8 cellular contexts compared by ENCODE assay signal in the genomic region with DNA sequence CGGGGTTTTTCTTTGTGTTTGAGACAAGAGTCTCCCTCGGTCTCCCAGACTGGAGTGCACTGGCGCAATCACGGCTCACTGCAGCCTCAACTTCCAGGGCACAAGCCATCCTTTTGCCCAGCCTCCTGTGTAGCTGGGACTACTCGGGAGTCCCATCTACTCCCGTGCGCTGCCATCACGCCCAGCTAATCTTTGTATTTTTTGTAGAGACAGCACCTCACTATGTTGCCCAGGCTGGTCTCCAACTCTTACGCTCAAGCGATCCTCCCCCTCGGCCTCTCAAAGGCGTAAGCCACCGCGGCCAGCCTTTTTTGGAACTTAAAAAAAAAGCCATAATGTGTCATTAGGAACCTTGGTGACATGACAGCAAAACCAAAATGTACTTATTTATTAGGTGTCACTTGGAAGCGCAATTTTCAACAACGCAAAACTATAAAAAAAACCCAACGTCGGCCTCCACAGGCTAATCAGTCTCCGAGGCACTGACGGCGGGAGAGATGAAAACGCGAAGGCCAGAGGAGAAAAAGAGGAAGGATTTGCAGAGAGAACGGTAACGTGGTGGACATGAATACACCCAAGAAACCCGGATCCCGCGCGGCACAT. TPM values are rescaled to one million over a fixed set of nuclear protein-coding genes. Genes with fewer than 3 reads are reported as not detected.
DNase-seq lines count a peak whose midpoint lies in the region; ATAC-seq and TF ChIP-seq lines count a peak whose summit lies in the region.

No MANE protein-coding gene starts in this region.

- H3K9me3 ChIP-seq in DND-41 (ENCODE audit: insufficient read depth, low read length, severe bottlenecking) (no peaks in the 10 kb centered on the region), hepatocyte (ENCODE audit: low read depth) (no peaks in the 10 kb centered on the region), sigmoid colon (no peaks in the 10 kb centered on the region)

- 43% methylated on average over 29 of the region's 29 CpGs for WGBS in hepatocyte (ENCODE audit: low lambda C conversion rate, missing lambda C conversion rate)
- 31 to 34% methylated on average over 29 of the region's 29 CpGs for WGBS in sigmoid colon, 2 donors

- peak overlapping the region; percentile 100 for H3K27ac Mint-ChIP-seq in activated naive CD8-positive, alpha-beta T cell treated with anti-CD3 and anti-CD28 coated beads, Interleukin-2, amount 10 ng/mL, durations not matched to agents 7 days and 5 days

- H3K27me3 ChIP-seq in DND-41 (ENCODE audit: insufficient read depth, low read length, poor library complexity) (no peaks in the 10 kb centered on the region), hepatocyte (no peaks in the 10 kb centered on the region), sigmoid colon (no peaks in the 10 kb centered on the region)

- H3K36me3 Mint-ChIP-seq in activated naive CD8-positive, alpha-beta T cell treated with anti-CD3 and anti-CD28 coated beads, Interleukin-2, amount 10 ng/mL, durations not matched to agents 7 days and 5 days = peaks cover 23% of the 10 kb centered on the region

- DNase-seq in DND-41 (peak; percentile 28), NCI-H69 (lab: John Stamatoyannopoulos, UW) (peak; percentile 55), hepatocyte (ENCODE audit: low spot score) (peak; percentile 18), sigmoid colon (peak; percentile 77), cerebellum (ENCODE audit: low spot score) (no peak), HEK293T (ENCODE audit: extremely low spot score) (no peak)
- DNase-seq in activated naive CD8-positive, alpha-beta T cell treated with anti-CD3 and anti-CD28 coated beads, Interleukin-2, amount 10 ng/mL, durations not matched to agents 7 days and 5 days = no peak

- H3K4me3 ChIP-seq in DND-41 (ENCODE audit: low read depth in 1 of 2, low read length in 2 of 2) = peak overlapping the region; percentile 36 to 64
- H3K4me3 ChIP-seq in hepatocyte = peak overlapping the region; percentile 57
- H3K4me3 ChIP-seq in sigmoid colon = peak overlapping the region; percentile 72 to 98 (median 87)

- H2AFZ ChIP-seq in DND-41 (ENCODE audit: low read depth, low read length) (peak overlapping the region; percentile 89), hepatocyte (peak overlapping the region; percentile 70)

- H3K9ac ChIP-seq in DND-41 (ENCODE audit: low read depth, low read length) = peak overlapping the region; percentile 92

- no peaks in the 10 kb centered on the region for H3K9me2 ChIP-seq in hepatocyte (replicated peaks; ENCODE audit: insufficient read depth)

- CTCF ChIA-PET in HEK293T (lab: Yijun Ruan, JAX) = no interaction called here

- H3K4me1 ChIP-seq in DND-41 (ENCODE audit: insufficient read depth, low read length) (peaks cover 50% of the 10 kb centered on the region), hepatocyte (ENCODE audit: insufficient read depth) (peaks cover 20% of the 10 kb centered on the region), sigmoid colon (peaks cover 0 to 46% (median 40%) of the 10 kb centered on the region in 4 donors)

- TF ChIP-seq CTCF in DND-41 (IDR thresholded peaks at IDR 0.05; ENCODE audit: borderline replicate concordance, extremely low read depth, low read length, poor library complexity, severe bottlenecking) (no peak), hepatocyte (IDR thresholded peaks at IDR 0.05; ENCODE audit: poor library complexity) (no peak), sigmoid colon (IDR thresholded peaks at IDR 0.05) (no peak)

- H3K36me3 ChIP-seq in DND-41 (ENCODE audit: insufficient read depth, low read length) = peaks cover 29% of the 10 kb centered on the region
- no peaks in the 10 kb centered on the region for H3K36me3 ChIP-seq in hepatocyte (replicated peaks; ENCODE audit: insufficient read depth, low read depth)
- no peaks in the 10 kb centered on the region for H3K36me3 ChIP-seq in sigmoid colon

- ATAC-seq in DND-41 (ENCODE audit: insufficient read depth, low read depth) = no peak
- ATAC-seq in activated naive CD8-positive, alpha-beta T cell treated with anti-CD3 and anti-CD28 coated beads, Interleukin-2, amount 10 ng/mL, durations not matched to agents 7 days and 5 days (ENCODE audit: low read depth) = no peak
- ATAC-seq in GM21825 (IDR thresholded peaks at IDR 0.05; ENCODE audit: unreplicated experiment) = no peak

- POLR2A ChIA-PET in activated naive CD8-positive, alpha-beta T cell treated with anti-CD3 and anti-CD28 coated beads, Interleukin-2, amount 10 ng/mL, durations not matched to agents 7 days and 5 days (lab: Charles Lee) = interaction anchor here (0.8 to 4.6 kb wide), 14 partner anchors 8 to 570 kb away, joined by 3 to 60 read pairs (median 5); a partner anchor contains a TSS
- POLR2A ChIA-PET in HEK293T (lab: Yijun Ruan, JAX) = interaction anchor here (0.7 to 3.3 kb wide), 14 partner anchors 9 to 443 kb away, joined by 3 to 30 read pairs (median 4); a partner anchor contains a TSS

- H3K4me2 ChIP-seq in DND-41 (ENCODE audit: insufficient read depth, low read length) (peak overlapping the region; percentile 73), hepatocyte (peak overlapping the region; percentile 82)

- intact Hi-C loops in sigmoid colon (cut with DNase I) = loop anchor here (5.0 to 10.0 kb wide), 2 partner anchors 74 to 119 kb away; a partner anchor contains a TSS

- no peaks in the 10 kb centered on the region for H3K27me3 Mint-ChIP-seq in activated naive CD8-positive, alpha-beta T cell treated with anti-CD3 and anti-CD28 coated beads, Interleukin-2, amount 10 ng/mL, durations not matched to agents 7 days and 5 days

- TF ChIP-seq EP300 in sigmoid colon (IDR thresholded peaks at IDR 0.05) = no peak

- peak overlapping the region; percentile 99 for H3K4me3 Mint-ChIP-seq in activated naive CD8-positive, alpha-beta T cell treated with anti-CD3 and anti-CD28 coated beads, Interleukin-2, amount 10 ng/mL, durations not matched to agents 7 days and 5 days

- peaks cover 30% of the 10 kb centered on the region for H4K20me1 ChIP-seq in DND-41 (ENCODE audit: insufficient read depth, low read length)
- peaks cover 31% of the 10 kb centered on the region for H4K20me1 ChIP-seq in hepatocyte (ENCODE audit: insufficient read depth, poor library complexity, severe bottlenecking)

- peaks cover 57% of the 10 kb centered on the region for H3K79me2 ChIP-seq in DND-41 (ENCODE audit: insufficient read depth, low read length)
- H3K79me2 ChIP-seq in hepatocyte = peaks cover 43% of the 10 kb centered on the region

- no peak for TF ChIP-seq POLR2A in sigmoid colon (IDR thresholded peaks at IDR 0.05)

- H3K9me3 Mint-ChIP-seq in activated naive CD8-positive, alpha-beta T cell treated with anti-CD3 and anti-CD28 coated beads, Interleukin-2, amount 10 ng/mL, durations not matched to agents 7 days and 5 days = no peaks in the 10 kb centered on the region

- peaks cover 33% of the 10 kb centered on the region for H3K4me1 Mint-ChIP-seq in activated naive CD8-positive, alpha-beta T cell treated with anti-CD3 and anti-CD28 coated beads, Interleukin-2, amount 10 ng/mL, durations not matched to agents 7 days and 5 days

- H3K27ac ChIP-seq in DND-41 (ENCODE audit: low read length) (peak overlapping the region; percentile 99), hepatocyte (peak overlapping the region; percentile 100), sigmoid colon (peak overlapping the region; percentile 91 to 100 (median 98))

TF ChIP-seq in HEK293T, 16 proteins besides CTCF, POLR2A, EP300 and RAD21:
- TF ChIP-seq ELF4 (IDR thresholded peaks at IDR 0.05) (no peak), TARDBP (IDR thresholded peaks at IDR 0.05) (no peak), SP1 (IDR thresholded peaks at IDR 0.05) (no peak)
- TF ChIP-seq, protein P1, sequence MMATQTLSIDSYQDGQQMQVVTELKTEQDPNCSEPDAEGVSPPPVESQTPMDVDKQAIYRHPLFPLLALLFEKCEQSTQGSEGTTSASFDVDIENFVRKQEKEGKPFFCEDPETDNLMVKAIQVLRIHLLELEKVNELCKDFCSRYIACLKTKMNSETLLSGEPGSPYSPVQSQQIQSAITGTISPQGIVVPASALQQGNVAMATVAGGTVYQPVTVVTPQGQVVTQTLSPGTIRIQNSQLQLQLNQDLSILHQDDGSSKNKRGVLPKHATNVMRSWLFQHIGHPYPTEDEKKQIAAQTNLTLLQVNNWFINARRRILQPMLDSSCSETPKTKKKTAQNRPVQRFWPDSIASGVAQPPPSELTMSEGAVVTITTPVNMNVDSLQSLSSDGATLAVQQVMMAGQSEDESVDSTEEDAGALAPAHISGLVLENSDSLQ (IDR thresholded peaks at IDR 0.05) = no peak
TF ChIP-seq in HEK293T: peak in this region for 0.

RNA-seq across cellular contexts. Expression of a gene that starts 0.9 kb away (rescaled TPM):
- total RNA-seq in activated naive CD8-positive, alpha-beta T cell treated with anti-CD3 and anti-CD28 coated beads, Interleukin-2, amount 10 ng/mL, durations not matched to agents 7 days and 5 days = 100 to 1,000 TPM; 132 to 138 TPM
- total RNA-seq in hepatocyte = 26.8 and 31.5 TPM in 2 replicates
- polyA plus RNA-seq in hepatocyte = 134 and 135 TPM in 2 replicates
- total RNA-seq in sigmoid colon = 10 to 100 TPM; 50.7 to 68.3 (median 57.4) TPM
- polyA plus RNA-seq in sigmoid colon = 100 to 1,000 TPM in 2 of 3 donors, 10 to 100 TPM in 1; 95.3 to 148 (median 117) TPM
- 68.9 TPM for total RNA-seq in cerebellum

RNA-seq across cellular contexts. Expression of a gene that starts 1.8 kb away (rescaled TPM):
- 1 to 10 TPM; 1.6 to 1.9 TPM for total RNA-seq in activated naive CD8-positive, alpha-beta T cell treated with anti-CD3 and anti-CD28 coated beads, Interleukin-2, amount 10 ng/mL, durations not matched to agents 7 days and 5 days
- total RNA-seq in hepatocyte = 37.0 and 42.2 TPM in 2 replicates
- 12.8 and 26.1 TPM in 2 replicates for polyA plus RNA-seq in hepatocyte
- 10 to 100 TPM in 1 of 4 donors, 1 to 10 TPM in 3; 4.6 to 10.7 (median 7.0) TPM for total RNA-seq in sigmoid colon
- 10 to 100 TPM; 19.4 to 83.7 (median 61.9) TPM for polyA plus RNA-seq in sigmoid colon
- 12.8 TPM for total RNA-seq in cerebellum

Comparison
In these comparisons a context has a peak if more than half of its experiments do, and no peak if none do; other contexts are left out.
1. DNase-seq: peak in DND-41 (single experiment), NCI-H69 (single experiment), hepatocyte (single experiment) and sigmoid colon (single experiment); none in activated naive CD8-positive, alpha-beta T cell treated with anti-CD3 and anti-CD28 coated beads, Interleukin-2, amount 10 ng/mL, durations not matched to agents 7 days and 5 days (single experiment), cerebellum (single experiment) and HEK293T (single experiment).
2. Peak in every context shown above with its lines, with median percentiles within 50 percentile points of each other: H3K27ac ChIP-seq and H3K4me3 ChIP-seq.